In genomic region chr9:118976160-118976559, GRCh38 we compare ENCODE assay signal across 24 cellular contexts.
"Had no signal": no experiment of that assay in that cellular context is flagged by ENCODE, and none has a peak within 500 bp of the region (broad histone marks: within the 10 kb centered on the region; RNA-seq: fewer than 3 reads in every experiment).

No MANE protein-coding gene starts in this region.

- ATAC-seq: foreskin keratinocyte; gastroesophageal sphincter; heart right ventricle; left cardiac atrium; left lung; left ventricle myocardium superior; lower lobe of right lung; mucosa of descending colon; naive thymus-derived CD8-positive, alpha-beta T cell had no signal

- H3K4me3 ChIP-seq: coronary artery, dorsolateral prefrontal cortex, esophagus muscularis mucosa, gastroesophageal sphincter, heart right ventricle, left lung, lower lobe of right lung, mucosa of descending colon had no signal

- FAIRE-seq: endothelial cell of umbilical vein, frontal cortex, islet of Langerhans, keratinocyte had no signal

- DNase-seq: dermis blood vessel endothelial cell; dorsolateral prefrontal cortex; effector CD4-positive, alpha-beta T cell; effector memory CD4-positive, alpha-beta T cell; foreskin keratinocyte; glutamatergic neuron; head of caudate nucleus; heart right ventricle; hippocampal formation; left cardiac atrium; left lung; left ventricle myocardium superior; lower lobe of right lung; mesenchymal stem cell; mucosa of descending colon; naive B cell; naive thymus-derived CD8-positive, alpha-beta T cell had no signal

- H3K36me3 ChIP-seq: esophagus muscularis mucosa, gastroesophageal sphincter, heart right ventricle, left lung, lower lobe of right lung had no signal

- H3K4me1 ChIP-seq: esophagus muscularis mucosa, gastroesophageal sphincter, heart right ventricle, left lung, lower lobe of right lung had no signal

- H3K27me3 ChIP-seq: dorsolateral prefrontal cortex, esophagus muscularis mucosa, foreskin keratinocyte, heart right ventricle, left lung had no signal

- H3K9me3 ChIP-seq: esophagus muscularis mucosa, gastroesophageal sphincter, left lung, lower lobe of right lung, mucosa of descending colon had no signal

- H3K27ac ChIP-seq: coronary artery, dorsolateral prefrontal cortex, esophagus muscularis mucosa, foreskin keratinocyte, gastroesophageal sphincter, heart right ventricle, left lung, lower lobe of right lung had no signal
